ENCODE assay signal across 15 cellular contexts in genomic region chr2:119732026-119732425, GRCh38.
"Had no signal": no experiment of that assay in that cellular context is flagged by ENCODE, and none has a peak within 500 bp of the region (broad histone marks: within the 10 kb centered on the region; RNA-seq: fewer than 3 reads in every experiment).

No MANE protein-coding gene starts in this region.

- ATAC-seq: gastrocnemius medialis, heart right ventricle, natural killer cell, upper lobe of right lung had no signal

- DNase-seq: effector memory CD4-positive, alpha-beta T cell; gastrocnemius medialis; heart right ventricle; left ventricle myocardium inferior; lower lobe of right lung; natural killer cell; nucleus accumbens; ovary; small intestine; stimulated activated CD4-positive, alpha-beta T cell treated with anti-CD3 and anti-CD28 coated beads, Interleukin-12 subunit alpha, Interleukin-12 subunit beta, amount 100 ng/mL, for 4 hours; stimulated activated naive CD4-positive, alpha-beta T cell; stomach; substantia nigra; tibial artery; upper lobe of right lung had no signal
